Comparison of ENCODE assay signal across 16 cellular contexts in the genomic region with DNA sequence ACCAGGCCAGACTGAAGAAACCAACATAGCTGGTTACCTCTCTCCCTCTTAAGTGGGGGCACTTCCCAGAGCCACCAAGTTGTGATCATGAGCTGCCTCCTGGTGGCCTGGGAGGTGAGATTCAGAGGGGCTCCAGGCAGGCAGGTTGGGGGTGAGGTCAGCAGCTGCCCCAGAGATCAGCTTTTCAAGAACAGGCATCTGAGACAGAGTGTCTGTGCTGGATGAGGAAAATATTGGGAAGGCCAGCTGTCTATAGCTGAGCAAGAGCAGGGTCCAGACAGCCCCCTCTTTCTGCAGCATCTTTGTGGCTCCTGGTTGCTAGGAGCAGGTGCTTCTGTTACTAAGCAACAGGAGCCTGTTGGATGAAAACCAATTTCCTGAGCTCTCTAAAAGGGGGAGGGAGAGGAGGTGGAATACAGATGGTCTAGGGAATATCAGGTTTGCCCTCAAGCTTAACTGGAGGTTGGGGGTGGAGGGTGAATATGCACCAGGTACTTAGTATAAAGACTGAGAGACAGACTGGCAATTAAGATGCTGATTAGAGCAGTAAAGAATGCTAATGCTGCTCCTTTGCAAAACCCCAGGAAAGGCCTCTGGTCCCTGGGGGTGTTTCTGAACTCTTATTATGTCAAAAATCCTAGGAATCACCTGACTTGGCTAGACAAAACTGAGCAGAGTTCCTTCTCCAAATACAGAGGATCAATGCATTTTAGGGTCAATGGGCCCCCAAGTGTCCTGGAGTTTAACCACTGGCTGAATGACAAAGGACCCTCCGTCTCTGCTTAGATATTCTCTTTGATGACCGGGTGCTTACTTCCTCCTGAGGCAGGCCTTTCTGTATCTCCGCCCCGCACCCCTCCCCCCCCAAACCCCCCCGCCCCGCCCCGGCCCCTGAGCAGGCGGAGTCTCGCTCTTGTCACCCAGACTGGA. TPM values are rescaled to one million over a fixed set of nuclear protein-coding genes. Genes with fewer than 3 reads are reported as not detected.
DNase-seq lines count a peak whose midpoint lies in the region; ATAC-seq, FAIRE-seq and TF ChIP-seq lines count a peak whose summit lies in the region.
"Had no signal": no experiment of that assay in that cellular context is flagged by ENCODE, and none has a peak within 500 bp of the region (broad histone marks: within the 10 kb centered on the region; RNA-seq: fewer than 3 reads in every experiment).

No MANE protein-coding gene starts in this region.

- no peaks in the 10 kb centered on the region for H3K36me3 Mint-ChIP-seq in T-helper 2 cell treated with Interferon-gamma antibody and Interleukin-4, amounts not matched to agents 5 μg/mL and 100 μg/mL, for 36 hours (ENCODE audit: low read depth)

- no peak overlapping the region for H3K4me3 Mint-ChIP-seq in T-helper 2 cell treated with Interferon-gamma antibody and Interleukin-4, amounts not matched to agents 5 μg/mL and 100 μg/mL, for 36 hours

- no peaks in the 10 kb centered on the region for H3K9me3 ChIP-seq in HepG2 (ENCODE audit: low read length)
- no peaks in the 10 kb centered on the region for H3K9me3 ChIP-seq in MG63

- no peaks in the 10 kb centered on the region for H3K9me3 Mint-ChIP-seq in T-helper 2 cell treated with Interferon-gamma antibody and Interleukin-4, amounts not matched to agents 5 μg/mL and 100 μg/mL, for 36 hours

- TF ChIP-seq EP300 in HepG2 (IDR thresholded peaks at IDR 0.05; ENCODE audit: low read depth in 2 of 2, low read length in 2 of 2) (no peak), HepG2 (CRISPR knock-in tag; IDR thresholded peaks at IDR 0.05; ENCODE audit: borderline replicate concordance) (no peak)

- no peak for FAIRE-seq in HepG2 (lab: Jason Lieb, UNC)

- H3K27me3 ChIP-seq in HepG2 (ENCODE audit: control insufficient read depth in 1 of 2, insufficient read depth in 2 of 2, low read length in 2 of 2): no peaks in the 10 kb centered on the region
- no peaks in the 10 kb centered on the region for H3K27me3 ChIP-seq in MG63

- H3K36me3 ChIP-seq in HepG2 (replicated peaks in 1 of 2; ENCODE audit: control insufficient read depth in 1 of 2, insufficient read depth in 2 of 2, low read length in 2 of 2): no peaks in the 10 kb centered on the region
- H3K36me3 ChIP-seq in MG63: no peaks in the 10 kb centered on the region

- no peak overlapping the region for H2AFZ ChIP-seq in HepG2 (ENCODE audit: low read length)

- no peak for TF ChIP-seq RAD21 in HepG2 (CRISPR knock-in tag; IDR thresholded peaks at IDR 0.05)

- DNase-seq in DMS153 (lab: John Stamatoyannopoulos, UW) (peak; percentile 53), DMS153 treated with DMSO at 0.1 percent for 48 hours (lab: John Stamatoyannopoulos, UW; ENCODE audit: unreplicated experiment) (no peak), NAMALWA (ENCODE audit: low spot score) (peak; percentile 1), SK-MEL-5 (ENCODE audit: low read depth, low spot score) (peak; percentile 11), HepG2 (ENCODE audit: low spot score) (no peak), MG63 (no peak)
- DNase-seq in T-helper 2 cell treated with Interferon-gamma antibody and Interleukin-4, amounts not matched to agents 5 μg/mL and 100 μg/mL, for 36 hours (ENCODE audit: low spot score): no peak
- DNase-seq: 8988T, mammary epithelial cell, NCI-H446 treated with DMSO at 0.1 percent for 48 hours had no signal

- no peak for TF ChIP-seq POLR2A in HepG2 (IDR thresholded peaks at IDR 0.05; ENCODE audit: insufficient read depth in 1 of 2, low read depth in 2 of 2, low read length in 2 of 2)

- intact Hi-C loops in HepG2 (cut with micrococcal nuclease; ENCODE audit: unreplicated experiment): no loop called here

- no peaks in the 10 kb centered on the region for H4K20me1 ChIP-seq in HepG2 (ENCODE audit: insufficient read depth, low read length)

- CTCF ChIA-PET in HepG2 (lab: Yijun Ruan, JAX; ENCODE audit: low intra/inter-chr PET ratio, low total read pairs): no interaction called here

- H3K4me1 Mint-ChIP-seq in T-helper 2 cell treated with Interferon-gamma antibody and Interleukin-4, amounts not matched to agents 5 μg/mL and 100 μg/mL, for 36 hours (ENCODE audit: low read depth): no peaks in the 10 kb centered on the region

- in situ Hi-C loops in SK-MEL-5 (cut with HindIII; ENCODE audit: low pct_unique_long_range_greater_than_20kb, low sequenced_read_pairs) (no loop called here), HepG2 (cut with HindIII; ENCODE audit: extremely low pct_ligation_motif_present, low pct_unique_long_range_greater_than_20kb) (no loop called here)

- no peak overlapping the region for H3K27ac ChIP-seq in HepG2 (ENCODE audit: extremely low read length, insufficient read depth, low read length)
- H3K27ac ChIP-seq: coronary artery had no signal

- H3K4me3 ChIP-seq in HepG2 (replicated peaks in 1 of 3; ENCODE audit: insufficient read depth in 1 of 3, low read depth in 2 of 3, low read length in 3 of 3) (no peak overlapping the region), MG63 (no peak overlapping the region)
- H3K4me3 ChIP-seq: coronary artery had no signal

- no TSS peak for BruUV-seq in HepG2 (replicated peaks; lab: Mats Ljungman, UMichigan)

- H3K4me1 ChIP-seq in HepG2 (ENCODE audit: insufficient read depth, low read length): no peaks in the 10 kb centered on the region

- no peaks in the 10 kb centered on the region for H3K79me2 ChIP-seq in HepG2 (ENCODE audit: insufficient read depth, low read length)

- no peak overlapping the region for H3K4me2 ChIP-seq in HepG2 (ENCODE audit: low read depth, low read length)

- POLR2A ChIA-PET in HepG2 (lab: Yijun Ruan, JAX): no interaction called here

- no peak overlapping the region for H3K27ac Mint-ChIP-seq in T-helper 2 cell treated with Interferon-gamma antibody and Interleukin-4, amounts not matched to agents 5 μg/mL and 100 μg/mL, for 36 hours

- ATAC-seq in HepG2 (peak; percentile 80), GM19351 (IDR thresholded peaks at IDR 0.05; ENCODE audit: unreplicated experiment) (no peak)

- H3K9ac ChIP-seq in HepG2 (ENCODE audit: insufficient read depth, low read depth, low read length): no peak overlapping the region

- peak; percentile 39 for TF ChIP-seq CTCF in HepG2 (CRISPR knock-in tag; IDR thresholded peaks at IDR 0.05)

- no peaks in the 10 kb centered on the region for H3K27me3 Mint-ChIP-seq in T-helper 2 cell treated with Interferon-gamma antibody and Interleukin-4, amounts not matched to agents 5 μg/mL and 100 μg/mL, for 36 hours (ENCODE audit: low read depth)

- no CpG with 5 or more reads among the region's 9 CpGs for WGBS in HepG2 (ENCODE audit: low lambda C conversion rate)

TF ChIP-seq in HepG2, 621 proteins besides CTCF, POLR2A, EP300 and RAD21:
- TF ChIP-seq STAG1 (CRISPR knock-in tag; IDR thresholded peaks at IDR 0.05) (peak; percentile 43), ZNF790 (CRISPR knock-in tag; IDR thresholded peaks at IDR 0.05; ENCODE audit: borderline replicate concordance) (no peak)
- TF ChIP-seq, protein P1, sequence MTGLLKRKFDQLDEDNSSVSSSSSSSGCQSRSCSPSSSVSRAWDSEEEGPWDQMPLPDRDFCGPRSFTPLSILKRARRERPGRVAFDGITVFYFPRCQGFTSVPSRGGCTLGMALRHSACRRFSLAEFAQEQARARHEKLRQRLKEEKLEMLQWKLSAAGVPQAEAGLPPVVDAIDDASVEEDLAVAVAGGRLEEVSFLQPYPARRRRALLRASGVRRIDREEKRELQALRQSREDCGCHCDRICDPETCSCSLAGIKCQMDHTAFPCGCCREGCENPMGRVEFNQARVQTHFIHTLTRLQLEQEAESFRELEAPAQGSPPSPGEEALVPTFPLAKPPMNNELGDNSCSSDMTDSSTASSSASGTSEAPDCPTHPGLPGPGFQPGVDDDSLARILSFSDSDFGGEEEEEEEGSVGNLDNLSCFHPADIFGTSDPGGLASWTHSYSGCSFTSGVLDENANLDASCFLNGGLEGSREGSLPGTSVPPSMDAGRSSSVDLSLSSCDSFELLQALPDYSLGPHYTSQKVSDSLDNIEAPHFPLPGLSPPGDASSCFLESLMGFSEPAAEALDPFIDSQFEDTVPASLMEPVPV (CRISPR knock-in tag; IDR thresholded peaks at IDR 0.05): no peak

RNA-seq across cellular contexts. Expression of gene ZCCHC13, which starts 21.4 kb away (rescaled TPM):
- not detected in 2 replicates for total RNA-seq in SK-MEL-5 (2014; rRNA removed; shearing (Covaris generic))
- polyA plus RNA-seq in SK-MEL-5 (2015; cell fraction: cytosol; rRNA removed): not detected in 2 replicates
- polyA plus RNA-seq in SK-MEL-5 (2015; cell fraction: nucleus; rRNA removed): not detected in 2 replicates
- total RNA-seq in HepG2 (2016; rRNA removed; fragmentation: Illumina TruSeq; extraction: Trizol): not detected in 2 replicates
- not detected in 2 replicates for total RNA-seq in HepG2 (2016; cell fraction: cytosol; rRNA removed; fragmentation: Illumina TruSeq; extraction: Trizol; ENCODE audit: low read depth)
- total RNA-seq in HepG2 (2016; cell fraction: insoluble cytoplasmic fraction; rRNA removed; fragmentation: Illumina TruSeq; extraction: Trizol): not detected in 2 replicates
- not detected in 2 replicates for total RNA-seq in HepG2 (2016; cell fraction: membrane; rRNA removed; fragmentation: Illumina TruSeq; extraction: Trizol)
- not detected in 2 replicates for total RNA-seq in HepG2 (2016; cell fraction: nucleus; rRNA removed; fragmentation: Illumina TruSeq; extraction: Trizol)
- not detected in 2 replicates for polyA plus RNA-seq in HepG2 (2011; rRNA removed)
- polyA plus RNA-seq in HepG2 (2011; cell fraction: cytosol; rRNA removed): not detected in 2 replicates
- not detected in 2 replicates for polyA plus RNA-seq in HepG2 (2011; cell fraction: nucleus; rRNA removed)
- not detected in 2 replicates for polyA plus RNA-seq in HepG2 (2012)
- not detected in 2 replicates for polyA plus RNA-seq in HepG2 (2016; cell fraction: cytosol; fragmentation: Illumina TruSeq; extraction: Trizol; ENCODE audit: low read depth)
- polyA plus RNA-seq in HepG2 (2016; cell fraction: insoluble cytoplasmic fraction; fragmentation: Illumina TruSeq; extraction: Trizol; ENCODE audit: low read depth): not detected in 2 replicates
- not detected in 2 replicates for polyA plus RNA-seq in HepG2 (2016; cell fraction: membrane; fragmentation: Illumina TruSeq; extraction: Trizol; ENCODE audit: low read depth)
- polyA plus RNA-seq in HepG2 (2016; cell fraction: nucleus; fragmentation: Illumina TruSeq; extraction: Trizol; ENCODE audit: insufficient read depth, low read depth): not detected in 2 replicates
- polyA minus RNA-seq in HepG2 (2011; rRNA and poly(A)+ RNA removed; ENCODE audit: low replicate concordance): not detected in 2 replicates
- not detected in 2 replicates for polyA minus RNA-seq in HepG2 (2011; cell fraction: cytosol; rRNA and poly(A)+ RNA removed)
- not detected in 2 replicates for polyA minus RNA-seq in HepG2 (2011; cell fraction: nucleus; rRNA and poly(A)+ RNA removed)
- not detected in 2 replicates for total RNA-seq in MG63 (2014; rRNA removed; shearing (Covaris generic); ENCODE audit: low replicate concordance)
- total RNA-seq: activated CD8-positive, alpha-beta memory T cell treated with anti-CD3 and anti-CD28 coated beads for 36 hours; Daoy; fibroblast of villous mesenchyme; mammary epithelial cell; posterior vena cava had no signal
- polyA plus RNA-seq: mammary epithelial cell had no signal

Comparison
In these comparisons a context has a peak if more than half of its experiments do, and no peak if none do; other contexts are left out.
1. DNase-seq: peak in DMS153 (single experiment), NAMALWA (single experiment) and SK-MEL-5 (single experiment); none in DMS153 treated with DMSO at 0.1 percent for 48 hours (single experiment), HepG2 (single experiment), MG63 (single experiment) and T-helper 2 cell treated with Interferon-gamma antibody and Interleukin-4, amounts not matched to agents 5 μg/mL and 100 μg/mL, for 36 hours (single experiment).